In genomic region chr11:94511932-94512781, GRCh38 we compare ENCODE assay signal across 8 cellular contexts. TPM values are rescaled to one million over a fixed set of nuclear protein-coding genes. Genes with fewer than 3 reads are reported as not detected.
DNase-seq lines count a peak whose midpoint lies in the region; ATAC-seq and TF ChIP-seq lines count a peak whose summit lies in the region.

TSS of gene C11orf97 (plus strand) at chr11:94512461. CDS start at chr11:94512529, 68 bp downstream.

- ATAC-seq in GM18861 (IDR thresholded peaks at IDR 0.05; ENCODE audit: unreplicated experiment) (peak; percentile 70), HG03039 (IDR thresholded peaks at IDR 0.05; ENCODE audit: unreplicated experiment) (peak; percentile 68), PC-3 (peak; percentile 89), HG02884 (IDR thresholded peaks at IDR 0.05; ENCODE audit: unreplicated experiment) (no peak)

- 0 out of 2 replicates have a peak, but pooled peaks have one; percentile 17 for TF ChIP-seq CTCF in PC-3 (conservative IDR thresholded peaks at IDR 0.05; ENCODE audit: low read depth, low read length)
- TF ChIP-seq CTCF in neural progenitor cell (IDR thresholded peaks at IDR 0.05), result no peak

- H3K9ac ChIP-seq in PC-3 (ENCODE audit: low read length) (no peak within 1 kb of the TSS), neural progenitor cell (no peak within 1 kb of the TSS), stomach smooth muscle (ENCODE audit: low read length in 2 of 2) (peak within 1 kb of the TSS in 1 of 2 donors; percentile 47)

- H3K79me2 ChIP-seq in PC-3 (ENCODE audit: low read length) (no peaks in the 10 kb centered on the region), neural progenitor cell (ENCODE audit: low read depth) (no peaks in the 10 kb centered on the region)

- H3K4me1 ChIP-seq in PC-3 (ENCODE audit: insufficient read depth, low read length) (peaks cover 16% of the 10 kb centered on the region), neural progenitor cell (no peaks in the 10 kb centered on the region), stomach smooth muscle (ENCODE audit: control insufficient read depth, insufficient read depth, low read length) (peaks cover 9% of the 10 kb centered on the region)

- H3K4me2 ChIP-seq in PC-3 (ENCODE audit: low read length) (peak within 1 kb of the TSS; percentile 90), neural progenitor cell (peak within 1 kb of the TSS; percentile 85)

- peak within 1 kb of the TSS; percentile 86 for H3K4me3 Mint-ChIP-seq in neural progenitor cell

- H3F3A ChIP-seq in PC-3 (ENCODE audit: low read length, unreplicated experiment) (no peaks in the 10 kb centered on the region), neural progenitor cell (ENCODE audit: low read depth) (no peaks in the 10 kb centered on the region)

- POLR2A ChIA-PET in PC-3 (lab: Charles Lee; ENCODE audit: unreplicated experiment), result interaction anchor here (1.0 kb wide), 1 partner anchor 384 kb away, joined by 4 read pairs; the partner anchor contains the start of gene PANX1

- intact Hi-C loops in PC-3 (cut with micrococcal nuclease), result no loop called here

- H3K27ac ChIP-seq in PC-3 (ENCODE audit: low read length), result no peak within 1 kb of the TSS
- no peak within 1 kb of the TSS for H3K27ac ChIP-seq in neural progenitor cell
- no peak within 1 kb of the TSS for H3K27ac ChIP-seq in stomach smooth muscle (ENCODE audit: low read length)

- DNase-seq in PC-3, result peak; percentile 76
- peak; percentile 45 for DNase-seq in activated gamma-delta T cell treated with Interleukin-2 at 50 U/mL for 16 hours
- DNase-seq in germinal center (ENCODE audit: low spot score), result peak; percentile 28
- peak; percentile 90 for DNase-seq in neural progenitor cell (ENCODE audit: low spot score)

- no peak within 1 kb of the TSS for H3K27ac Mint-ChIP-seq in neural progenitor cell

- H3K36me3 Mint-ChIP-seq in neural progenitor cell, result no peaks in the 10 kb centered on the region

- no peaks in the 10 kb centered on the region for H4K20me1 ChIP-seq in PC-3 (ENCODE audit: low read length)
- H4K20me1 ChIP-seq in neural progenitor cell (ENCODE audit: low read depth), result no peaks in the 10 kb centered on the region

- H3K9me3 ChIP-seq in PC-3 (ENCODE audit: low read length) (no peaks in the 10 kb centered on the region), neural progenitor cell (ENCODE audit: low read depth) (no peaks in the 10 kb centered on the region), stomach smooth muscle (ENCODE audit: control insufficient read depth in 2 of 2, low read length in 2 of 2) (no peaks in the 10 kb centered on the region)

- H3K9me3 Mint-ChIP-seq in neural progenitor cell, result no peaks in the 10 kb centered on the region

- peaks cover 10% of the 10 kb centered on the region for H3K27me3 Mint-ChIP-seq in neural progenitor cell (ENCODE audit: insufficient read depth, low read depth)

- H3K9me2 ChIP-seq in PC-3 (replicated peaks; ENCODE audit: low read length), result no peaks in the 10 kb centered on the region

- H3K27me3 ChIP-seq in PC-3 (ENCODE audit: low read length) (no peaks in the 10 kb centered on the region), neural progenitor cell (peaks cover 55% of the 10 kb centered on the region), stomach smooth muscle (ENCODE audit: control insufficient read depth in 1 of 2, insufficient read depth in 2 of 2, low read length in 2 of 2) (peaks cover 0 to 5% of the 10 kb centered on the region in 2 donors)

- H2AFZ ChIP-seq in PC-3 (ENCODE audit: low read length) (peak within 1 kb of the TSS; percentile 87), neural progenitor cell (replicated peaks) (peak within 1 kb of the TSS; percentile 68)

- CTCF ChIA-PET in PC-3 (lab: Charles Lee), result interaction anchor here (0.6 kb wide), 3 partner anchors 30 to 867 kb away, joined by 3 to 4 read pairs (median 4); partner anchors contain the start of genes C11orf54 and TAF1D

- H3K4me3 ChIP-seq in PC-3 (ENCODE audit: low read length) (peak within 1 kb of the TSS; percentile 83), neural progenitor cell (peak within 1 kb of the TSS; percentile 59), stomach smooth muscle (ENCODE audit: low read length in 2 of 2) (peak within 1 kb of the TSS; percentile 40 to 78)

- no peaks in the 10 kb centered on the region for H3K36me3 ChIP-seq in PC-3 (ENCODE audit: low read depth, low read length)
- no peaks in the 10 kb centered on the region for H3K36me3 ChIP-seq in neural progenitor cell
- H3K36me3 ChIP-seq in stomach smooth muscle (ENCODE audit: control insufficient read depth in 2 of 2, insufficient read depth in 2 of 2, low read length in 2 of 2), result no peaks in the 10 kb centered on the region

- peaks cover 6% of the 10 kb centered on the region for H3K4me1 Mint-ChIP-seq in neural progenitor cell

- no TSS peak for BruUV-seq in PC-3 (replicated peaks; lab: Mats Ljungman, UMichigan)

RNA-seq across cellular contexts. Expression of gene C11orf97, which starts in this region (rescaled TPM):
- total RNA-seq in PC-3 (2014; rRNA removed) (not detected in 2 replicates), neural progenitor cell (ENCODE audit: low replicate concordance) (not detected in 2 replicates)

Comparison
In these comparisons a context has a peak if more than half of its experiments do, and no peak if none do; other contexts are left out.
1. Peak in DNase-seq, ATAC-seq, H3K4me3 ChIP-seq and H3K4me2 ChIP-seq in PC-3; RNA of the gene not detected or under 1 TPM.
2. Peak in DNase-seq, H3K4me3 ChIP-seq and H3K4me2 ChIP-seq in neural progenitor cell; RNA of the gene not detected or under 1 TPM.
3. DNase-seq: peak in every context shown above with its lines; median percentile 90 in neural progenitor cell; 76 in PC-3; 45 in activated gamma-delta T cell treated with Interleukin-2 at 50 U/mL for 16 hours; 28 in germinal center.